Comparison of ENCODE assay signal across 16 cellular contexts in genomic region chr2:162537651-162538050, GRCh38.
DNase-seq lines count a peak whose midpoint lies in the region; ATAC-seq and TF ChIP-seq lines count a peak whose summit lies in the region.
"Had no signal": no experiment of that assay in that cellular context is flagged by ENCODE, and none has a peak within 500 bp of the region (broad histone marks: within the 10 kb centered on the region; RNA-seq: fewer than 3 reads in every experiment).

No MANE protein-coding gene starts in this region.

- H3K4ac ChIP-seq in mesenchymal stem cell (ENCODE audit: low read depth in 1 of 2, low read length in 2 of 2), result no peak overlapping the region

- H2BK15ac ChIP-seq in mesenchymal stem cell (ENCODE audit: low read depth, poor library complexity, severe bottlenecking), result no peak overlapping the region

- no peak overlapping the region for H3K23ac ChIP-seq in mesenchymal stem cell (ENCODE audit: low read length in 2 of 2)

- no peaks in the 10 kb centered on the region for H3K4me1 ChIP-seq in mesenchymal stem cell (ENCODE audit: control insufficient read depth, insufficient read depth, low read depth, low read length)
- H3K4me1 ChIP-seq: BLaER1 treated with 17β-estradiol and CSF1 and Interleukin-3, amounts not matched to agents 10 nM and 100 nM had no signal

- H2AFZ ChIP-seq in mesenchymal stem cell (ENCODE audit: low read depth, low read length), result no peak overlapping the region

- TF ChIP-seq CTCF in astrocyte of the cerebellum (IDR thresholded peaks at IDR 0.05; ENCODE audit: low read depth, low read length, missing control alignments), result no peak

- H2BK12ac ChIP-seq in mesenchymal stem cell (ENCODE audit: low read length in 2 of 2), result no peak overlapping the region

- H3K18ac ChIP-seq in mesenchymal stem cell (ENCODE audit: low read depth in 1 of 2, low read length in 2 of 2), result no peak overlapping the region

- peak; percentile 44 for DNase-seq in A172 (ENCODE audit: low spot score)
- DNase-seq in HT1080 (ENCODE audit: low read depth), result peak; percentile 28
- DNase-seq in astrocyte of the cerebellum (ENCODE audit: low read depth), result peak; percentile 23
- peak; percentile 47 for DNase-seq in mesenchymal stem cell
- no peak for DNase-seq in hippocampal formation (lab: John Stamatoyannopoulos, UW)
- no peak for DNase-seq in T1000 (lab: John Stamatoyannopoulos, UW)
- DNase-seq in NCI-H2081 treated with DMSO at 0.1 percent for 48 hours (lab: John Stamatoyannopoulos, UW), result no peak
- DNase-seq: AML-193; CD4-positive, CD25-positive, alpha-beta regulatory T cell; DMS53; H9 had no signal

- in situ Hi-C loops in astrocyte of the cerebellum (cut with HindIII; ENCODE audit: low sequenced_read_pairs), result no loop called here

- no peak overlapping the region for H3K14ac ChIP-seq in mesenchymal stem cell (ENCODE audit: low read length in 2 of 2)

- no peak overlapping the region for H2BK5ac ChIP-seq in mesenchymal stem cell (ENCODE audit: low read depth, low read length, poor library complexity, severe bottlenecking)

- no peaks in the 10 kb centered on the region for H3K27me3 ChIP-seq in mesenchymal stem cell (ENCODE audit: control insufficient read depth in 1 of 2, insufficient read depth in 1 of 2, low read length in 2 of 2)
- H3K27me3 ChIP-seq: BLaER1 treated with 17β-estradiol and CSF1 and Interleukin-3, amounts not matched to agents 10 nM and 100 nM had no signal

- no peaks in the 10 kb centered on the region for H3K9me3 ChIP-seq in mesenchymal stem cell (ENCODE audit: control insufficient read depth, low read length)
- H3K9me3 ChIP-seq: BLaER1 treated with 17β-estradiol and CSF1 and Interleukin-3, amounts not matched to agents 10 nM and 100 nM had no signal

- no peak overlapping the region for H3K4me2 ChIP-seq in mesenchymal stem cell (ENCODE audit: low read length, poor library complexity, severe bottlenecking)
- H3K4me2 ChIP-seq: BLaER1 treated with 17β-estradiol and CSF1 and Interleukin-3, amounts not matched to agents 10 nM and 100 nM; GM23338 had no signal

- no peak overlapping the region for H2BK120ac ChIP-seq in mesenchymal stem cell (ENCODE audit: low read depth, low read length)

- H4K8ac ChIP-seq in mesenchymal stem cell (ENCODE audit: low read length), result no peak overlapping the region

- no peaks in the 10 kb centered on the region for H3K36me3 ChIP-seq in mesenchymal stem cell (ENCODE audit: control insufficient read depth in 1 of 2, insufficient read depth in 2 of 2, low read depth in 1 of 2, low read length in 2 of 2)
- H3K36me3 ChIP-seq: BLaER1 treated with 17β-estradiol and CSF1 and Interleukin-3, amounts not matched to agents 10 nM and 100 nM had no signal

- H3K79me1 ChIP-seq in mesenchymal stem cell (replicated peaks; ENCODE audit: low read length, poor library complexity, severe bottlenecking), result no peaks in the 10 kb centered on the region

- ATAC-seq in GM21390 (IDR thresholded peaks at IDR 0.05; ENCODE audit: unreplicated experiment), result no peak
- ATAC-seq: GM12878, GM23338 had no signal

- 12% methylated on average over 1 of the region's 2 CpGs for WGBS in mesenchymal stem cell

- no peak overlapping the region for H3K4me3 ChIP-seq in astrocyte of the cerebellum (ENCODE audit: low read depth, low read length)
- H3K4me3 ChIP-seq in mesenchymal stem cell (ENCODE audit: insufficient read depth in 1 of 2, low read depth in 1 of 2, low read length in 2 of 2), result no peak overlapping the region
- H3K4me3 ChIP-seq: BLaER1 treated with 17β-estradiol and CSF1 and Interleukin-3, amounts not matched to agents 10 nM and 100 nM; GM12878; GM23338 had no signal

- H3K9ac ChIP-seq in mesenchymal stem cell (ENCODE audit: low read length), result no peak overlapping the region
- H3K9ac ChIP-seq: BLaER1 treated with 17β-estradiol and CSF1 and Interleukin-3, amounts not matched to agents 10 nM and 100 nM had no signal

- no peak overlapping the region for H4K91ac ChIP-seq in mesenchymal stem cell (ENCODE audit: low read length)

- no peak overlapping the region for H3K27ac ChIP-seq in mesenchymal stem cell (ENCODE audit: low read length, poor library complexity, severe bottlenecking)
- H3K27ac ChIP-seq: 22Rv1; BLaER1 treated with 17β-estradiol and CSF1 and Interleukin-3, amounts not matched to agents 10 nM and 100 nM had no signal

- H2AK5ac ChIP-seq in mesenchymal stem cell (ENCODE audit: low read length, severe bottlenecking), result no peak overlapping the region

Comparison
In these comparisons a context has a peak if more than half of its experiments do, and no peak if none do; other contexts are left out.
1. DNase-seq: peak in A172 (single experiment), HT1080 (single experiment), astrocyte of the cerebellum (single experiment) and mesenchymal stem cell (single experiment); none in hippocampal formation (0 of 2), T1000 (single experiment) and NCI-H2081 treated with DMSO at 0.1 percent for 48 hours (single experiment).